ENCODE assay signal across 1 cellular context in genomic region chr2:63827749-63828148, GRCh38.
A peak's percentile ranks its signal among the peaks of the same experiment; 100 is the strongest.
TF ChIP-seq lines count a peak whose summit lies in the region.

No MANE protein-coding gene starts in this region.

TF ChIP-seq in HepG2, 621 proteins besides CTCF, POLR2A, EP300 and RAD21 (continued from another document):
- TF ChIP-seq PAF1 (CRISPR knock-in tag; IDR thresholded peaks at IDR 0.05) = no peak
- no peak for TF ChIP-seq PRDM4 (CRISPR knock-in tag; IDR thresholded peaks at IDR 0.05; ENCODE audit: borderline replicate concordance)
- no peak for TF ChIP-seq ZNF235 (CRISPR knock-in tag; IDR thresholded peaks at IDR 0.05; ENCODE audit: borderline replicate concordance)
- TF ChIP-seq MTF1 (CRISPR knock-in tag; IDR thresholded peaks at IDR 0.05) = no peak
- no peak for TF ChIP-seq ZNF510 (CRISPR knock-in tag; IDR thresholded peaks at IDR 0.05; ENCODE audit: low read depth)
- TF ChIP-seq KDM2A (CRISPR knock-in tag; IDR thresholded peaks at IDR 0.05; ENCODE audit: borderline replicate concordance, low read depth) = no peak
- TF ChIP-seq KLF15 (CRISPR knock-in tag; IDR thresholded peaks at IDR 0.05; ENCODE audit: borderline replicate concordance) = no peak
- TF ChIP-seq ZNF224 (CRISPR knock-in tag; IDR thresholded peaks at IDR 0.05) = no peak
- no peak for TF ChIP-seq ZNF383 (CRISPR knock-in tag; IDR thresholded peaks at IDR 0.05; ENCODE audit: borderline replicate concordance)
- no peak for TF ChIP-seq ZNF660 (CRISPR knock-in tag; IDR thresholded peaks at IDR 0.05; ENCODE audit: borderline replicate concordance, low read depth)
- no peak for TF ChIP-seq NAIF1 (CRISPR knock-in tag; IDR thresholded peaks at IDR 0.05; ENCODE audit: borderline replicate concordance)
- peak; percentile 51; the same call in 1 of the 2 replicates for TF ChIP-seq IKZF5 (CRISPR knock-in tag; IDR thresholded peaks at IDR 0.05)
- peak; percentile 95 for TF ChIP-seq ARID5B (CRISPR knock-in tag; IDR thresholded peaks at IDR 0.05)
